Comparison of ENCODE assay signal across 8 cellular contexts in genomic region chr3:52291508-52292181, GRCh38. TPM values are rescaled to one million over a fixed set of nuclear protein-coding genes. Genes with fewer than 3 reads are reported as not detected.
DNase-seq lines count a peak whose midpoint lies in the region; ATAC-seq and TF ChIP-seq lines count a peak whose summit lies in the region.

No MANE protein-coding gene starts in this region.

- H4K20me1 ChIP-seq in GM23248 (ENCODE audit: insufficient read depth), result no peaks in the 10 kb centered on the region

- H3K9me2 ChIP-seq in GM23248 (ENCODE audit: insufficient read depth), result no peaks in the 10 kb centered on the region

- H3K36me3 ChIP-seq in GM23248 (ENCODE audit: low read depth), result no peaks in the 10 kb centered on the region

- H3K79me2 ChIP-seq in GM23248 (ENCODE audit: insufficient read depth), result peaks cover 29% of the 10 kb centered on the region

- peaks cover 16% of the 10 kb centered on the region for H3K36me3 Mint-ChIP-seq in activated CD4-positive, alpha-beta T cell treated with anti-CD3 and anti-CD28 coated beads, Interleukin-2, amount 10 ng/mL, durations not matched to agents 7 days and 5 days (ENCODE audit: low read depth)

- H3K9me3 Mint-ChIP-seq in activated CD4-positive, alpha-beta T cell treated with anti-CD3 and anti-CD28 coated beads, Interleukin-2, amount 10 ng/mL, durations not matched to agents 7 days and 5 days, result no peaks in the 10 kb centered on the region

- peaks cover 31% of the 10 kb centered on the region for H3K4me1 Mint-ChIP-seq in activated CD4-positive, alpha-beta T cell treated with anti-CD3 and anti-CD28 coated beads, Interleukin-2, amount 10 ng/mL, durations not matched to agents 7 days and 5 days

- no peak overlapping the region for H3K27ac ChIP-seq in GM23248

- ATAC-seq in HG02973 (IDR thresholded peaks at IDR 0.05; ENCODE audit: unreplicated experiment) (no peak), GM19397 (IDR thresholded peaks at IDR 0.05; ENCODE audit: unreplicated experiment) (no peak), HG03280 (IDR thresholded peaks at IDR 0.05; ENCODE audit: unreplicated experiment) (no peak)

- POLR2A ChIA-PET in activated CD4-positive, alpha-beta T cell treated with anti-CD3 and anti-CD28 coated beads, Interleukin-2, amount 10 ng/mL, durations not matched to agents 7 days and 5 days (lab: Charles Lee), result no interaction called here

- no peaks in the 10 kb centered on the region for H3K9me3 ChIP-seq in GM23248 (ENCODE audit: low read depth)

- H3K9ac ChIP-seq in GM23248, result no peak overlapping the region

- CTCF ChIA-PET in activated CD4-positive, alpha-beta T cell treated with anti-CD3 and anti-CD28 coated beads, Interleukin-2, amount 10 ng/mL, durations not matched to agents 7 days and 5 days (lab: Charles Lee), result interaction anchor here (0.8 to 1.6 kb wide), 6 partner anchors 10 to 71 kb away, joined by 3 to 5 read pairs (median 3); no protein-coding TSS in a partner anchor

- H3K27me3 ChIP-seq in GM23248 (replicated peaks; ENCODE audit: insufficient read depth), result no peaks in the 10 kb centered on the region

- H2AFZ ChIP-seq in GM23248, result no peak overlapping the region

- 57 to 64% methylated on average over 7 of the region's 7 CpGs for WGBS in GM23248 (ENCODE audit: low coverage in 1 of 2, low lambda C conversion rate in 2 of 2, missing lambda C conversion rate in 2 of 2), 2 experiments

- H3K27me3 Mint-ChIP-seq in activated CD4-positive, alpha-beta T cell treated with anti-CD3 and anti-CD28 coated beads, Interleukin-2, amount 10 ng/mL, durations not matched to agents 7 days and 5 days, result no peaks in the 10 kb centered on the region

- H3K4me3 Mint-ChIP-seq in activated CD4-positive, alpha-beta T cell treated with anti-CD3 and anti-CD28 coated beads, Interleukin-2, amount 10 ng/mL, durations not matched to agents 7 days and 5 days, result no peak overlapping the region

- H3K4me2 ChIP-seq in GM23248 (ENCODE audit: unreplicated experiment), result no peak overlapping the region

- peaks cover 8% of the 10 kb centered on the region for H3K4me1 ChIP-seq in GM23248 (ENCODE audit: insufficient read depth)

- peak; percentile 52 for TF ChIP-seq CTCF in AG10803 (conservative IDR thresholded peaks at IDR 0.05; ENCODE audit: low read length)
- peak; percentile 53 for TF ChIP-seq CTCF in fibroblast of pulmonary artery (IDR thresholded peaks at IDR 0.05; ENCODE audit: low read length, missing control alignments)

- DNase-seq in AG10803 (ENCODE audit: low read depth), result no peak
- DNase-seq in GM23248, result peak; percentile 38
- peak; percentile 60 for DNase-seq in activated CD4-positive, alpha-beta T cell treated with anti-CD3 and anti-CD28 coated beads, Interleukin-2, amount 10 ng/mL, durations not matched to agents 7 days and 5 days
- no peak for DNase-seq in fibroblast of pulmonary artery (ENCODE audit: low read depth)
- DNase-seq in stimulated activated naive CD4-positive, alpha-beta T cell (lab: John Stamatoyannopoulos, UW), result peak in 5 of 6 experiments; percentile 19 to 59 (median 37)

- no peaks in the 10 kb centered on the region for H3F3A ChIP-seq in GM23248 (ENCODE audit: insufficient read depth)

- H3K4me3 ChIP-seq in AG10803 (ENCODE audit: low read length) (no peak overlapping the region), GM23248 (no peak overlapping the region), fibroblast of pulmonary artery (replicated peaks; ENCODE audit: low read depth, low read length) (no peak overlapping the region)

- no peak overlapping the region for H3K27ac Mint-ChIP-seq in activated CD4-positive, alpha-beta T cell treated with anti-CD3 and anti-CD28 coated beads, Interleukin-2, amount 10 ng/mL, durations not matched to agents 7 days and 5 days

- in situ Hi-C loops in GM23248 (cut with MboI), result no loop called here

RNA-seq across cellular contexts. Expression of gene GLYCTK, which starts 4.0 kb away (rescaled TPM):
- 4.9 and 10.0 TPM in 2 replicates for total RNA-seq in GM23248 (2014; rRNA removed; shearing (Covaris generic))
- 2.5 and 2.7 TPM in 2 replicates for polyA plus RNA-seq in GM23248 (2016; fragmentation: Nextera tagmentation; extraction: Ambion mirVana)
- 10 to 100 TPM; 25.0 to 29.4 TPM for total RNA-seq in activated CD4-positive, alpha-beta T cell treated with anti-CD3 and anti-CD28 coated beads, Interleukin-2, amount 10 ng/mL, durations not matched to agents 7 days and 5 days

RNA-seq across cellular contexts. Expression of gene WDR82, which starts 13.2 kb away (rescaled TPM):
- 45.3 and 56.1 TPM in 2 replicates for total RNA-seq in GM23248 (2014; rRNA removed; shearing (Covaris generic))
- 16.1 and 18.7 TPM in 2 replicates for polyA plus RNA-seq in GM23248 (2016; fragmentation: Nextera tagmentation; extraction: Ambion mirVana)
- 100 to 1,000 TPM; 140 to 143 TPM for total RNA-seq in activated CD4-positive, alpha-beta T cell treated with anti-CD3 and anti-CD28 coated beads, Interleukin-2, amount 10 ng/mL, durations not matched to agents 7 days and 5 days

RNA-seq across cellular contexts. Expression of gene DNAH1, which starts 24.5 kb away (rescaled TPM):
- 4.0 and 7.0 TPM in 2 replicates for total RNA-seq in GM23248 (2014; rRNA removed; shearing (Covaris generic))
- polyA plus RNA-seq in GM23248 (2016; fragmentation: Nextera tagmentation; extraction: Ambion mirVana), result 0.81 and 0.89 TPM in 2 replicates
- total RNA-seq in activated CD4-positive, alpha-beta T cell treated with anti-CD3 and anti-CD28 coated beads, Interleukin-2, amount 10 ng/mL, durations not matched to agents 7 days and 5 days, result 10 to 100 TPM; 25.2 to 25.7 TPM

RNA-seq across cellular contexts. Expression of gene PPM1M, which starts 46.1 kb away (rescaled TPM):
- total RNA-seq in GM23248 (2014; rRNA removed; shearing (Covaris generic)), result 26.7 and 35.7 TPM in 2 replicates
- polyA plus RNA-seq in GM23248 (2016; fragmentation: Nextera tagmentation; extraction: Ambion mirVana), result 19.3 and 21.6 TPM in 2 replicates
- total RNA-seq in activated CD4-positive, alpha-beta T cell treated with anti-CD3 and anti-CD28 coated beads, Interleukin-2, amount 10 ng/mL, durations not matched to agents 7 days and 5 days, result 10 to 100 TPM; 82.2 to 92.7 TPM

RNA-seq across cellular contexts. Expression of gene TWF2, which starts 52.7 kb away (rescaled TPM):
- total RNA-seq in GM23248 (2014; rRNA removed; shearing (Covaris generic)), result 124 and 137 TPM in 2 replicates
- polyA plus RNA-seq in GM23248 (2016; fragmentation: Nextera tagmentation; extraction: Ambion mirVana), result 95.1 and 105 TPM in 2 replicates
- total RNA-seq in activated CD4-positive, alpha-beta T cell treated with anti-CD3 and anti-CD28 coated beads, Interleukin-2, amount 10 ng/mL, durations not matched to agents 7 days and 5 days, result 100 to 1,000 TPM; 117 to 119 TPM

Comparison
In these comparisons a context has a peak if more than half of its experiments do, and no peak if none do; other contexts are left out.
1. DNase-seq: peak in GM23248 (single experiment), activated CD4-positive, alpha-beta T cell treated with anti-CD3 and anti-CD28 coated beads, Interleukin-2, amount 10 ng/mL, durations not matched to agents 7 days and 5 days (single experiment) and stimulated activated naive CD4-positive, alpha-beta T cell (5 of 6); none in AG10803 (single experiment) and fibroblast of pulmonary artery (single experiment).